In genomic region chr12:92995258-92995905, GRCh38 we compare ENCODE assay signal across 15 cellular contexts.
DNase-seq lines count a peak whose midpoint lies in the region; ATAC-seq and TF ChIP-seq lines count a peak whose summit lies in the region.
"Had no signal": no experiment of that assay in that cellular context is flagged by ENCODE, and none has a peak within 500 bp of the region (broad histone marks: within the 10 kb centered on the region; RNA-seq: fewer than 3 reads in every experiment).

No MANE protein-coding gene starts in this region.

- H3K27me3 Mint-ChIP-seq in neural progenitor cell (ENCODE audit: insufficient read depth, low read depth), result peaks cover 2% of the 10 kb centered on the region
- H3K27me3 Mint-ChIP-seq in endothelial cell (ENCODE audit: unreplicated experiment), result peaks cover 2% of the 10 kb centered on the region

- H2AFZ ChIP-seq in neural progenitor cell (replicated peaks), result no peak overlapping the region
- H2AFZ ChIP-seq: parathyroid adenoma had no signal

- no peak for DNase-seq in neural progenitor cell (ENCODE audit: low spot score)
- DNase-seq in GM19238 (ENCODE audit: insufficient read length, low spot score), result no peak
- no peak for DNase-seq in endothelial cell (ENCODE audit: low spot score)
- DNase-seq in AG08395 (ENCODE audit: low spot score), result no peak
- DNase-seq: GDM1, kidney glomerular epithelial cell, NCI-H2029 treated with DMSO at 0.1 percent for 48 hours, SK-N-SH, upper lobe of left lung had no signal

- H3K36me3 ChIP-seq in DOHH2 (ENCODE audit: control insufficient read depth, low read length) (no peaks in the 10 kb centered on the region), neural progenitor cell (peaks cover 3% of the 10 kb centered on the region)
- H3K36me3 ChIP-seq: esophagus muscularis mucosa, upper lobe of left lung had no signal

- H3K4me3 ChIP-seq in DOHH2 (ENCODE audit: low read length) (peak overlapping the region; percentile 54), neural progenitor cell (no peak overlapping the region)
- H3K4me3 ChIP-seq: esophagus muscularis mucosa, upper lobe of left lung had no signal

- H3K9ac ChIP-seq in neural progenitor cell, result no peak overlapping the region
- H3K9ac ChIP-seq: parathyroid adenoma, SK-N-SH had no signal

- H4K20me1 ChIP-seq in DOHH2 (ENCODE audit: control insufficient read depth, insufficient read depth, low read depth, low read length) (no peaks in the 10 kb centered on the region), neural progenitor cell (ENCODE audit: low read depth) (no peaks in the 10 kb centered on the region)

- H3K9me3 Mint-ChIP-seq in neural progenitor cell (peaks cover 4% of the 10 kb centered on the region), endothelial cell (ENCODE audit: unreplicated experiment) (no peaks in the 10 kb centered on the region)

- H3K27ac Mint-ChIP-seq in neural progenitor cell (no peak overlapping the region), endothelial cell (ENCODE audit: unreplicated experiment) (no peak overlapping the region)

- H3K4me3 Mint-ChIP-seq in neural progenitor cell, result no peak overlapping the region
- no peak overlapping the region for H3K4me3 Mint-ChIP-seq in endothelial cell (ENCODE audit: unreplicated experiment)

- peak overlapping the region; percentile 65 for H3K4me2 ChIP-seq in DOHH2 (ENCODE audit: low read length)
- no peak overlapping the region for H3K4me2 ChIP-seq in neural progenitor cell
- H3K4me2 ChIP-seq: SK-N-SH had no signal

- H3K9me3 ChIP-seq in DOHH2 (ENCODE audit: control insufficient read depth, insufficient read depth, low read length) (peaks cover 3% of the 10 kb centered on the region; the same call in 1 of the 2 replicates), neural progenitor cell (ENCODE audit: low read depth) (no peaks in the 10 kb centered on the region)
- H3K9me3 ChIP-seq: upper lobe of left lung had no signal

- H3K9me2 ChIP-seq in DOHH2 (replicated peaks; ENCODE audit: control insufficient read depth, low read length), result no peaks in the 10 kb centered on the region
- H3K9me2 ChIP-seq: SK-N-SH had no signal

- 0 out of 2 replicates have a peak, but pooled peaks cover 9% of the 10 kb centered on the region for H3F3A ChIP-seq in DOHH2 (ENCODE audit: control insufficient read depth, insufficient read depth)
- H3F3A ChIP-seq in neural progenitor cell (ENCODE audit: low read depth), result no peaks in the 10 kb centered on the region

- no peaks in the 10 kb centered on the region for H3K27me3 ChIP-seq in DOHH2 (ENCODE audit: control insufficient read depth, low read length)
- H3K27me3 ChIP-seq in neural progenitor cell, result no peaks in the 10 kb centered on the region
- H3K27me3 ChIP-seq: esophagus muscularis mucosa, upper lobe of left lung had no signal

- peak; percentile 57 for ATAC-seq in GM19372 (IDR thresholded peaks at IDR 0.05; ENCODE audit: low read depth, unreplicated experiment)
- peak; percentile 77 for ATAC-seq in HG02852 (IDR thresholded peaks at IDR 0.05; ENCODE audit: unreplicated experiment)
- peak; percentile 47 for ATAC-seq in HG03575 (IDR thresholded peaks at IDR 0.05; ENCODE audit: extremely low read depth, insufficient number of reproducible peaks, low FRiP score, unreplicated experiment)

- H3K79me2 ChIP-seq in DOHH2 (ENCODE audit: control insufficient read depth, low read length) (no peaks in the 10 kb centered on the region), neural progenitor cell (ENCODE audit: low read depth) (no peaks in the 10 kb centered on the region)
- H3K79me2 ChIP-seq: parathyroid adenoma had no signal

- H3K27ac ChIP-seq in DOHH2 (ENCODE audit: low read depth, low read length), result peak overlapping the region; percentile 33
- H3K27ac ChIP-seq in neural progenitor cell, result no peak overlapping the region
- H3K27ac ChIP-seq: esophagus muscularis mucosa, parathyroid adenoma, upper lobe of left lung had no signal

- no peaks in the 10 kb centered on the region for H3K36me3 Mint-ChIP-seq in neural progenitor cell
- no peaks in the 10 kb centered on the region for H3K36me3 Mint-ChIP-seq in endothelial cell (ENCODE audit: low read depth, unreplicated experiment)

- TF ChIP-seq CTCF in DOHH2 (IDR thresholded peaks at IDR 0.05; ENCODE audit: low read depth, low read length, poor library complexity, severe bottlenecking) (no peak), neural progenitor cell (IDR thresholded peaks at IDR 0.05) (no peak), endothelial cell (IDR thresholded peaks at IDR 0.05; ENCODE audit: unreplicated experiment) (no peak)

- H3K4me1 Mint-ChIP-seq in neural progenitor cell (no peaks in the 10 kb centered on the region), endothelial cell (ENCODE audit: unreplicated experiment) (peaks cover 3% of the 10 kb centered on the region)

- peaks cover 32% of the 10 kb centered on the region for H3K4me1 ChIP-seq in DOHH2 (ENCODE audit: control insufficient read depth, low read length)
- H3K4me1 ChIP-seq in neural progenitor cell, result no peaks in the 10 kb centered on the region
- H3K4me1 ChIP-seq: esophagus muscularis mucosa, parathyroid adenoma, upper lobe of left lung had no signal
